In genomic region chr6:7045331-7045730, GRCh38 we compare ENCODE assay signal across 23 cellular contexts.
"Had no signal": no experiment of that assay in that cellular context is flagged by ENCODE, and none has a peak within 500 bp of the region (broad histone marks: within the 10 kb centered on the region; RNA-seq: fewer than 3 reads in every experiment).

No MANE protein-coding gene starts in this region.

- ATAC-seq: heart left ventricle; left lobe of liver; mucosa of descending colon; naive thymus-derived CD8-positive, alpha-beta T cell; psoas muscle; right lobe of liver; stimulated activated memory B cell treated with anti-CD40 and anti-IgM and Interleukin-4, amounts not matched to agents 10 μg/mL and 1 μg/mL and 100 μg/mL, for 72 hours; upper lobe of right lung had no signal

- H3K4me1 ChIP-seq: tibial artery, vagina had no signal

- H3K9me3 ChIP-seq: heart left ventricle, mucosa of descending colon, neutrophil, psoas muscle, right lobe of liver, spleen, tibial artery, upper lobe of right lung, vagina had no signal

- H3K27ac ChIP-seq: heart left ventricle, neutrophil, psoas muscle, right lobe of liver, spleen, tibial artery, upper lobe of right lung, vagina had no signal

- H3K4me3 ChIP-seq: heart left ventricle, mucosa of descending colon, psoas muscle, right lobe of liver, spleen, tibial artery, upper lobe of right lung, vagina had no signal

- H3K27me3 ChIP-seq: heart left ventricle, neutrophil, right lobe of liver, spleen, upper lobe of right lung, vagina had no signal

- FAIRE-seq: endothelial cell of umbilical vein had no signal

- H3K36me3 ChIP-seq: heart left ventricle, neutrophil, right lobe of liver, spleen, tibial artery, upper lobe of right lung, vagina had no signal

- DNase-seq: effector CD4-positive, alpha-beta T cell; endodermal cell; erythroblast; foreskin melanocyte; heart left ventricle; hippocampal formation; mammary epithelial cell; mucosa of descending colon; naive thymus-derived CD8-positive, alpha-beta T cell; psoas muscle; retina; right lobe of liver; spleen; stimulated activated CD4-positive, alpha-beta T cell treated with anti-CD3 and anti-CD28 coated beads, Interleukin-15, amount 100 ng/mL, for 24 hours; stimulated activated CD4-positive, alpha-beta T cell treated with anti-CD3 and anti-CD28 coated beads, Interleukin-1b, Interleukin-23, amount 100 ng/mL, for 48 hours; stimulated activated CD4-positive, alpha-beta T cell treated with anti-CD3 and anti-CD28 coated beads, Interleukin-4, amount 100 ng/mL, for 24 hours; tibial artery; upper lobe of right lung had no signal
